ENCODE assay signal across 3 cellular contexts in the genomic region with DNA sequence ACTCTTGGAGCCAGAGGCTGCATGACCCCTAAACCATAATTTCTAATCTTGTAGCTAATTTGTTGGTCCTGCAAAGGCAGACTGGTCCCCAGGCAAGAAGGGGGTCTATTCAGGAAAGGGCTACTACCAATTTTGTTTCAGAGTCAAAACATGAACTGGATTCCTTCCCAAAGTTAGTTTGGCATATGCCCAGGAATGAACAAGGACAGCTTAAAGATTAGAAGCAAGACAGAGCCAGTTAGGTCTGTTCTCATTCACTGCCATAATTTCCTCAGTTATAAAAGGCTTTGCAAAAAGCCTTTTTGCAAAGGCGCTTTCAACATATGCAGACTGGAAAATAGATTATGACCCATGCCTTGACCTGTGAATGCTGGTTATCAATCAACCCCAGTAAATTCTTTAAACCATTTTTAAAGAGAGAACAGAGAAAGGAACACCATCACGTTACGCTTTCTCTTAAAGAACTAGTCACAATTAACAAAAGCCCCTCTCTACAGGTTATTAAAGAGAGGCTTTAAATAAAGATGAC.
TF ChIP-seq lines count a peak whose summit lies in the region.

No MANE protein-coding gene starts in this region.

TF ChIP-seq in SK-N-SH treated with all-trans-retinoic acid at 6 μM for 48 hours, 23 proteins besides CTCF, POLR2A, EP300 and RAD21:
- TF ChIP-seq, protein P1, sequence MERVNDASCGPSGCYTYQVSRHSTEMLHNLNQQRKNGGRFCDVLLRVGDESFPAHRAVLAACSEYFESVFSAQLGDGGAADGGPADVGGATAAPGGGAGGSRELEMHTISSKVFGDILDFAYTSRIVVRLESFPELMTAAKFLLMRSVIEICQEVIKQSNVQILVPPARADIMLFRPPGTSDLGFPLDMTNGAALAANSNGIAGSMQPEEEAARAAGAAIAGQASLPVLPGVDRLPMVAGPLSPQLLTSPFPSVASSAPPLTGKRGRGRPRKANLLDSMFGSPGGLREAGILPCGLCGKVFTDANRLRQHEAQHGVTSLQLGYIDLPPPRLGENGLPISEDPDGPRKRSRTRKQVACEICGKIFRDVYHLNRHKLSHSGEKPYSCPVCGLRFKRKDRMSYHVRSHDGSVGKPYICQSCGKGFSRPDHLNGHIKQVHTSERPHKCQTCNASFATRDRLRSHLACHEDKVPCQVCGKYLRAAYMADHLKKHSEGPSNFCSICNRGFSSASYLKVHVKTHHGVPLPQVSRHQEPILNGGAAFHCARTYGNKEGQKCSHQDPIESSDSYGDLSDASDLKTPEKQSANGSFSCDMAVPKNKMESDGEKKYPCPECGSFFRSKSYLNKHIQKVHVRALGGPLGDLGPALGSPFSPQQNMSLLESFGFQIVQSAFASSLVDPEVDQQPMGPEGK (CRISPR knock-in tag; IDR thresholded peaks at IDR 0.05; ENCODE audit: borderline replicate concordance), result no peak
- no peak for TF ChIP-seq TOX (CRISPR knock-in tag; IDR thresholded peaks at IDR 0.05; ENCODE audit: borderline replicate concordance)
- no peak for TF ChIP-seq ZFP30 (CRISPR knock-in tag; IDR thresholded peaks at IDR 0.05)
- TF ChIP-seq ISL1 (CRISPR knock-in tag; IDR thresholded peaks at IDR 0.05), result peak; percentile 31; the same call in 1 of the 2 replicates
- TF ChIP-seq ZC3H10 (CRISPR knock-in tag; IDR thresholded peaks at IDR 0.05), result no peak
- TF ChIP-seq ZFP3 (CRISPR knock-in tag; IDR thresholded peaks at IDR 0.05), result no peak

TF ChIP-seq in SK-N-SH, 30 proteins besides CTCF, POLR2A, EP300 and RAD21:
- no peak for TF ChIP-seq JUND (IDR thresholded peaks at IDR 0.05)
- no peak for TF ChIP-seq NFIC (IDR thresholded peaks at IDR 0.05; ENCODE audit: borderline replicate concordance)
- no peak for TF ChIP-seq RXRA (IDR thresholded peaks at IDR 0.05; ENCODE audit: borderline replicate concordance, low read depth)
- TF ChIP-seq FOSL2 (IDR thresholded peaks at IDR 0.05; ENCODE audit: borderline replicate concordance, low read depth), result no peak
- TF ChIP-seq MEF2A (IDR thresholded peaks at IDR 0.05; ENCODE audit: borderline replicate concordance, low read depth), result no peak
- TF ChIP-seq TAF1 (IDR thresholded peaks at IDR 0.05; ENCODE audit: borderline replicate concordance, low read depth, low read length), result no peak
- TF ChIP-seq USF2 (IDR thresholded peaks at IDR 0.05; ENCODE audit: borderline replicate concordance, low read depth, low read length), result no peak
- TF ChIP-seq, protein P2, sequence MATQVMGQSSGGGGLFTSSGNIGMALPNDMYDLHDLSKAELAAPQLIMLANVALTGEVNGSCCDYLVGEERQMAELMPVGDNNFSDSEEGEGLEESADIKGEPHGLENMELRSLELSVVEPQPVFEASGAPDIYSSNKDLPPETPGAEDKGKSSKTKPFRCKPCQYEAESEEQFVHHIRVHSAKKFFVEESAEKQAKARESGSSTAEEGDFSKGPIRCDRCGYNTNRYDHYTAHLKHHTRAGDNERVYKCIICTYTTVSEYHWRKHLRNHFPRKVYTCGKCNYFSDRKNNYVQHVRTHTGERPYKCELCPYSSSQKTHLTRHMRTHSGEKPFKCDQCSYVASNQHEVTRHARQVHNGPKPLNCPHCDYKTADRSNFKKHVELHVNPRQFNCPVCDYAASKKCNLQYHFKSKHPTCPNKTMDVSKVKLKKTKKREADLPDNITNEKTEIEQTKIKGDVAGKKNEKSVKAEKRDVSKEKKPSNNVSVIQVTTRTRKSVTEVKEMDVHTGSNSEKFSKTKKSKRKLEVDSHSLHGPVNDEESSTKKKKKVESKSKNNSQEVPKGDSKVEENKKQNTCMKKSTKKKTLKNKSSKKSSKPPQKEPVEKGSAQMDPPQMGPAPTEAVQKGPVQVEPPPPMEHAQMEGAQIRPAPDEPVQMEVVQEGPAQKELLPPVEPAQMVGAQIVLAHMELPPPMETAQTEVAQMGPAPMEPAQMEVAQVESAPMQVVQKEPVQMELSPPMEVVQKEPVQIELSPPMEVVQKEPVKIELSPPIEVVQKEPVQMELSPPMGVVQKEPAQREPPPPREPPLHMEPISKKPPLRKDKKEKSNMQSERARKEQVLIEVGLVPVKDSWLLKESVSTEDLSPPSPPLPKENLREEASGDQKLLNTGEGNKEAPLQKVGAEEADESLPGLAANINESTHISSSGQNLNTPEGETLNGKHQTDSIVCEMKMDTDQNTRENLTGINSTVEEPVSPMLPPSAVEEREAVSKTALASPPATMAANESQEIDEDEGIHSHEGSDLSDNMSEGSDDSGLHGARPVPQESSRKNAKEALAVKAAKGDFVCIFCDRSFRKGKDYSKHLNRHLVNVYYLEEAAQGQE (IDR thresholded peaks at IDR 0.05; ENCODE audit: low read depth, low read length), result no peak
- TF ChIP-seq GABPA (IDR thresholded peaks at IDR 0.05; ENCODE audit: low read depth), result no peak

TF ChIP-seq in K562, 482 proteins besides CTCF, POLR2A, EP300 and RAD21 (continues in another document):
- TF ChIP-seq ZNF280B (CRISPR knock-in tag; IDR thresholded peaks at IDR 0.05) (no peak), SIRT6 (IDR thresholded peaks at IDR 0.05; ENCODE audit: low read depth, low read length) (no peak), XRCC5 (IDR thresholded peaks at IDR 0.05; ENCODE audit: low read depth, low read length) (no peak), POLR2AphosphoS5 (IDR thresholded peaks at IDR 0.05; ENCODE audit: control insufficient read depth, insufficient read depth, low read depth, low read length) (no peak), ZNF77 (CRISPR knock-in tag; IDR thresholded peaks at IDR 0.05) (no peak), ZEB2 (IDR thresholded peaks at IDR 0.05) (no peak), NFRKB (IDR thresholded peaks at IDR 0.05; ENCODE audit: low read depth) (0 out of 2 replicates have a peak, but pooled peaks have one; percentile 22), HDAC3 (IDR thresholded peaks at IDR 0.05; ENCODE audit: borderline replicate concordance, partially characterized antibody) (peak; percentile 23), KAT2B (IDR thresholded peaks at IDR 0.05; ENCODE audit: low read depth, low read length) (no peak), ZNF12 (CRISPR knock-in tag; IDR thresholded peaks at IDR 0.05) (no peak), ZNF263 (CRISPR knock-in tag; IDR thresholded peaks at IDR 0.05; ENCODE audit: borderline replicate concordance) (no peak), TCF7L2 (IDR thresholded peaks at IDR 0.05; ENCODE audit: low read depth, low read length) (no peak), ZKSCAN8 (CRISPR knock-in tag; IDR thresholded peaks at IDR 0.05) (no peak), SNRNP70 (optimal IDR thresholded peaks at IDR 0.05; ENCODE audit: low read depth, low read length) (no peak), GABPA (tag; conservative IDR thresholded peaks at IDR 0.05; ENCODE audit: low read depth) (no peak), BHLHE40 (IDR thresholded peaks at IDR 0.05; ENCODE audit: low read length) (no peak), FOXK2 (conservative IDR thresholded peaks at IDR 0.05 in 1 of 2, IDR thresholded peaks at IDR 0.05 in 1 of 2; ENCODE audit: low read depth in 2 of 2) (no peak), YBX1 (IDR thresholded peaks at IDR 0.05) (no peak), RREB1 (CRISPR knock-in tag; IDR thresholded peaks at IDR 0.05) (0 out of 2 replicates have a peak, but pooled peaks have one; percentile 8), ELK1 (CRISPR knock-in tag; IDR thresholded peaks at IDR 0.05) (no peak)
- TF ChIP-seq, protein P3, sequence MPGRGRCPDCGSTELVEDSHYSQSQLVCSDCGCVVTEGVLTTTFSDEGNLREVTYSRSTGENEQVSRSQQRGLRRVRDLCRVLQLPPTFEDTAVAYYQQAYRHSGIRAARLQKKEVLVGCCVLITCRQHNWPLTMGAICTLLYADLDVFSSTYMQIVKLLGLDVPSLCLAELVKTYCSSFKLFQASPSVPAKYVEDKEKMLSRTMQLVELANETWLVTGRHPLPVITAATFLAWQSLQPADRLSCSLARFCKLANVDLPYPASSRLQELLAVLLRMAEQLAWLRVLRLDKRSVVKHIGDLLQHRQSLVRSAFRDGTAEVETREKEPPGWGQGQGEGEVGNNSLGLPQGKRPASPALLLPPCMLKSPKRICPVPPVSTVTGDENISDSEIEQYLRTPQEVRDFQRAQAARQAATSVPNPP (IDR thresholded peaks at IDR 0.05; ENCODE audit: borderline replicate concordance, insufficient read depth, insufficient read length), result no peak
- TF ChIP-seq, protein P4, sequence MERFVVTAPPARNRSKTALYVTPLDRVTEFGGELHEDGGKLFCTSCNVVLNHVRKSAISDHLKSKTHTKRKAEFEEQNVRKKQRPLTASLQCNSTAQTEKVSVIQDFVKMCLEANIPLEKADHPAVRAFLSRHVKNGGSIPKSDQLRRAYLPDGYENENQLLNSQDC (CRISPR knock-in tag; IDR thresholded peaks at IDR 0.05), result no peak
- TF ChIP-seq, protein P5, sequence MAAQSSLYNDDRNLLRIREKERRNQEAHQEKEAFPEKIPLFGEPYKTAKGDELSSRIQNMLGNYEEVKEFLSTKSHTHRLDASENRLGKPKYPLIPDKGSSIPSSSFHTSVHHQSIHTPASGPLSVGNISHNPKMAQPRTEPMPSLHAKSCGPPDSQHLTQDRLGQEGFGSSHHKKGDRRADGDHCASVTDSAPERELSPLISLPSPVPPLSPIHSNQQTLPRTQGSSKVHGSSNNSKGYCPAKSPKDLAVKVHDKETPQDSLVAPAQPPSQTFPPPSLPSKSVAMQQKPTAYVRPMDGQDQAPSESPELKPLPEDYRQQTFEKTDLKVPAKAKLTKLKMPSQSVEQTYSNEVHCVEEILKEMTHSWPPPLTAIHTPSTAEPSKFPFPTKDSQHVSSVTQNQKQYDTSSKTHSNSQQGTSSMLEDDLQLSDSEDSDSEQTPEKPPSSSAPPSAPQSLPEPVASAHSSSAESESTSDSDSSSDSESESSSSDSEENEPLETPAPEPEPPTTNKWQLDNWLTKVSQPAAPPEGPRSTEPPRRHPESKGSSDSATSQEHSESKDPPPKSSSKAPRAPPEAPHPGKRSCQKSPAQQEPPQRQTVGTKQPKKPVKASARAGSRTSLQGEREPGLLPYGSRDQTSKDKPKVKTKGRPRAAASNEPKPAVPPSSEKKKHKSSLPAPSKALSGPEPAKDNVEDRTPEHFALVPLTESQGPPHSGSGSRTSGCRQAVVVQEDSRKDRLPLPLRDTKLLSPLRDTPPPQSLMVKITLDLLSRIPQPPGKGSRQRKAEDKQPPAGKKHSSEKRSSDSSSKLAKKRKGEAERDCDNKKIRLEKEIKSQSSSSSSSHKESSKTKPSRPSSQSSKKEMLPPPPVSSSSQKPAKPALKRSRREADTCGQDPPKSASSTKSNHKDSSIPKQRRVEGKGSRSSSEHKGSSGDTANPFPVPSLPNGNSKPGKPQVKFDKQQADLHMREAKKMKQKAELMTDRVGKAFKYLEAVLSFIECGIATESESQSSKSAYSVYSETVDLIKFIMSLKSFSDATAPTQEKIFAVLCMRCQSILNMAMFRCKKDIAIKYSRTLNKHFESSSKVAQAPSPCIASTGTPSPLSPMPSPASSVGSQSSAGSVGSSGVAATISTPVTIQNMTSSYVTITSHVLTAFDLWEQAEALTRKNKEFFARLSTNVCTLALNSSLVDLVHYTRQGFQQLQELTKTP (IDR thresholded peaks at IDR 0.05; ENCODE audit: low read depth in 1 of 2, partially characterized antibody in 2 of 2), result peak in 1 of 2 experiments; percentile 46
